Comparison of ENCODE assay signal across 8 cellular contexts in genomic region chr16:30525844-30526136, GRCh38. TPM values are rescaled to one million over a fixed set of nuclear protein-coding genes. Genes with fewer than 3 reads are reported as not detected.
A peak's percentile ranks its signal among the peaks of the same experiment; 100 is the strongest.
DNase-seq lines count a peak whose midpoint lies in the region; ATAC-seq and TF ChIP-seq lines count a peak whose summit lies in the region.

No MANE protein-coding gene starts in this region.

- no peaks in the 10 kb centered on the region for H3K9me3 ChIP-seq in CD4-positive, CD25-positive, alpha-beta regulatory T cell (ENCODE audit: control insufficient read depth in 2 of 2, low read length in 2 of 2)
- H3K9me3 ChIP-seq in NT2/D1 (ENCODE audit: insufficient read depth, low read length) (no peaks in the 10 kb centered on the region), neutrophil (no peaks in the 10 kb centered on the region)

- no peak for ATAC-seq in CD4-positive, CD25-positive, alpha-beta regulatory T cell (ENCODE audit: low read depth in 2 of 2)
- ATAC-seq in GM21786 (IDR thresholded peaks at IDR 0.05; ENCODE audit: unreplicated experiment) (no peak), foreskin keratinocyte (no peak)

- peaks cover 15% of the 10 kb centered on the region for H3K4me1 ChIP-seq in CD4-positive, CD25-positive, alpha-beta regulatory T cell (ENCODE audit: control insufficient read depth, insufficient read depth, low read length, poor library complexity, severe bottlenecking)
- H3K4me1 ChIP-seq in NT2/D1 (ENCODE audit: insufficient read depth, insufficient read length) (peaks cover 9% of the 10 kb centered on the region), neutrophil (ENCODE audit: control insufficient read depth in 1 of 2, insufficient read depth in 1 of 2, low read depth in 1 of 2, low read length in 1 of 2) (peaks cover 26 to 27% of the 10 kb centered on the region in 2 experiments), foreskin keratinocyte (peaks cover 9% of the 10 kb centered on the region)

- H3K27ac ChIP-seq in CD4-positive, CD25-positive, alpha-beta regulatory T cell (ENCODE audit: insufficient read depth, low read length, poor library complexity, severe bottlenecking) = peak overlapping the region; percentile 47
- H3K27ac ChIP-seq in neutrophil (peak overlapping the region; percentile 98), foreskin keratinocyte (no peak overlapping the region)

- H3K4me3 Mint-ChIP-seq in CD4-positive, CD25-positive, alpha-beta regulatory T cell = peak overlapping the region; percentile 65 to 92 (median 89)
- H3K4me3 Mint-ChIP-seq in endothelial cell (ENCODE audit: unreplicated experiment) = peak overlapping the region; percentile 94

- peaks cover 0 to 2% (median 0%) of the 10 kb centered on the region in 7 donors for H3K9me3 Mint-ChIP-seq in CD4-positive, CD25-positive, alpha-beta regulatory T cell
- H3K9me3 Mint-ChIP-seq in endothelial cell (ENCODE audit: unreplicated experiment) = no peaks in the 10 kb centered on the region

- peaks cover 8 to 34% (median 13%) of the 10 kb centered on the region in 4 donors for H3K4me1 Mint-ChIP-seq in CD4-positive, CD25-positive, alpha-beta regulatory T cell
- peaks cover 18% of the 10 kb centered on the region for H3K4me1 Mint-ChIP-seq in endothelial cell (ENCODE audit: unreplicated experiment)

- TF ChIP-seq CTCF in endothelial cell (IDR thresholded peaks at IDR 0.05; ENCODE audit: unreplicated experiment) = no peak
- no peak for TF ChIP-seq CTCF in neutrophil (IDR thresholded peaks at IDR 0.05)
- no peak for TF ChIP-seq CTCF in foreskin keratinocyte (conservative IDR thresholded peaks at IDR 0.05)

- H3K36me3 ChIP-seq in CD4-positive, CD25-positive, alpha-beta regulatory T cell (ENCODE audit: control insufficient read depth, insufficient read depth, low read length) = peaks cover 7% of the 10 kb centered on the region
- H3K36me3 ChIP-seq in NT2/D1 (ENCODE audit: insufficient read depth, insufficient read length, low read length) (peaks cover 24% of the 10 kb centered on the region), neutrophil (peaks cover 28% of the 10 kb centered on the region)

- H3K27me3 ChIP-seq in CD4-positive, CD25-positive, alpha-beta regulatory T cell (ENCODE audit: control insufficient read depth, insufficient read depth, low read length) = no peaks in the 10 kb centered on the region
- H3K27me3 ChIP-seq in NT2/D1 (ENCODE audit: insufficient read depth, insufficient read length) = no peaks in the 10 kb centered on the region
- no peaks in the 10 kb centered on the region for H3K27me3 ChIP-seq in neutrophil
- H3K27me3 ChIP-seq in foreskin keratinocyte = no peaks in the 10 kb centered on the region

- peak overlapping the region; percentile 84 for H3K9ac ChIP-seq in NT2/D1 (ENCODE audit: insufficient read length, low read depth)

- DNase-seq in CD4-positive, CD25-positive, alpha-beta regulatory T cell = no peak
- DNase-seq in NT2/D1 (ENCODE audit: low read depth, low spot score) (no peak), endothelial cell (ENCODE audit: low spot score) (no peak), SHP77 treated with DMSO at 0.1 percent for 48 hours (lab: John Stamatoyannopoulos, UW) (no peak), foreskin keratinocyte (no peak), cortex of kidney (lab: John Stamatoyannopoulos, UW) (no peak)

- H3K36me3 Mint-ChIP-seq in CD4-positive, CD25-positive, alpha-beta regulatory T cell = peaks cover 10% of the 10 kb centered on the region
- peaks cover 5% of the 10 kb centered on the region for H3K36me3 Mint-ChIP-seq in endothelial cell (ENCODE audit: low read depth, unreplicated experiment)

- H3K4me3 ChIP-seq in CD4-positive, CD25-positive, alpha-beta regulatory T cell (ENCODE audit: low read depth, low read length) = no peak overlapping the region
- H3K4me3 ChIP-seq in NT2/D1 (ENCODE audit: insufficient read length, low read depth) = peak overlapping the region; percentile 71
- H3K4me3 ChIP-seq in neutrophil (ENCODE audit: low read depth in 1 of 2, low read length in 1 of 2) = peak overlapping the region; percentile 95 to 98

- H3K27ac Mint-ChIP-seq in CD4-positive, CD25-positive, alpha-beta regulatory T cell = peak overlapping the region in 2 of 3 donors; percentile 50 to 88
- peak overlapping the region; percentile 68 for H3K27ac Mint-ChIP-seq in endothelial cell (ENCODE audit: unreplicated experiment)

- H3K27me3 Mint-ChIP-seq in CD4-positive, CD25-positive, alpha-beta regulatory T cell = no peaks in the 10 kb centered on the region
- peaks cover 3% of the 10 kb centered on the region for H3K27me3 Mint-ChIP-seq in endothelial cell (ENCODE audit: unreplicated experiment)

RNA-seq across cellular contexts. Expression of gene ZNF768, which starts 0.6 kb away (rescaled TPM):
- 4.0 TPM for total RNA-seq in CD4-positive, CD25-positive, alpha-beta regulatory T cell
- 1 to 10 TPM in 1 of 4 donors, under 1 TPM in 3; 0.40 to 1.2 (median 0.66) TPM for polyA plus RNA-seq in CD4-positive, CD25-positive, alpha-beta regulatory T cell
- total RNA-seq in endothelial cell (ENCODE audit: unreplicated experiment) (31.4 TPM), foreskin keratinocyte (29.7 and 30.2 TPM in 2 replicates)
- 33.3 and 35.7 TPM in 2 replicates for polyA plus RNA-seq in foreskin keratinocyte

RNA-seq across cellular contexts. Expression of gene ZNF747, which starts 8.9 kb away (rescaled TPM):
- 5.0 TPM for total RNA-seq in CD4-positive, CD25-positive, alpha-beta regulatory T cell
- polyA plus RNA-seq in CD4-positive, CD25-positive, alpha-beta regulatory T cell = 1 to 10 TPM; 6.4 to 9.4 (median 8.6) TPM
- 9.7 TPM for total RNA-seq in endothelial cell (ENCODE audit: unreplicated experiment)
- 4.9 and 5.2 TPM in 2 replicates for total RNA-seq in foreskin keratinocyte
- polyA plus RNA-seq in foreskin keratinocyte = 3.7 and 4.0 TPM in 2 replicates

RNA-seq across cellular contexts. Expression of gene ZNF764, which starts 32.4 kb away (rescaled TPM):
- total RNA-seq in CD4-positive, CD25-positive, alpha-beta regulatory T cell = 15.6 TPM
- 1 to 10 TPM; 4.8 to 6.5 (median 5.7) TPM for polyA plus RNA-seq in CD4-positive, CD25-positive, alpha-beta regulatory T cell
- total RNA-seq in endothelial cell (ENCODE audit: unreplicated experiment) (13.8 TPM), foreskin keratinocyte (4.5 and 5.5 TPM in 2 replicates)
- polyA plus RNA-seq in foreskin keratinocyte = 3.2 and 3.3 TPM in 2 replicates

RNA-seq across cellular contexts. Expression of gene ZNF688, which starts 45.7 kb away (rescaled TPM):
- total RNA-seq in CD4-positive, CD25-positive, alpha-beta regulatory T cell = 12.1 TPM
- 10 to 100 TPM; 34.5 to 59.1 (median 50.5) TPM for polyA plus RNA-seq in CD4-positive, CD25-positive, alpha-beta regulatory T cell
- total RNA-seq in endothelial cell (ENCODE audit: unreplicated experiment) (9.6 TPM), foreskin keratinocyte (7.5 and 8.5 TPM in 2 replicates)
- 11.0 and 11.8 TPM in 2 replicates for polyA plus RNA-seq in foreskin keratinocyte

RNA-seq across cellular contexts. Expression of gene ITGAL, which starts 53.2 kb away (rescaled TPM):
- 393 TPM for total RNA-seq in CD4-positive, CD25-positive, alpha-beta regulatory T cell
- polyA plus RNA-seq in CD4-positive, CD25-positive, alpha-beta regulatory T cell = 100 to 1,000 TPM; 106 to 155 (median 116) TPM
- not detected for total RNA-seq in endothelial cell (ENCODE audit: unreplicated experiment)
- total RNA-seq in foreskin keratinocyte = 0.07 TPM in 1 of 2 replicates, not detected in the other
- not detected in 2 replicates for polyA plus RNA-seq in foreskin keratinocyte
